Comparison of ENCODE assay signal across 15 cellular contexts in genomic region chr7:146791344-146792300, GRCh38.
A peak's percentile ranks its signal among the peaks of the same experiment; 100 is the strongest.
DNase-seq lines count a peak whose midpoint lies in the region; ATAC-seq lines count a peak whose summit lies in the region.
"Had no signal": no experiment of that assay in that cellular context is flagged by ENCODE, and none has a peak within 500 bp of the region (broad histone marks: within the 10 kb centered on the region; RNA-seq: fewer than 3 reads in every experiment).

No MANE protein-coding gene starts in this region.

- H3K27ac ChIP-seq in HUES6 (ENCODE audit: low read depth, low read length) (peak overlapping the region; percentile 82), ectodermal cell (ENCODE audit: insufficient read depth, low read depth, low read length, poor library complexity, severe bottlenecking) (peak overlapping the region; percentile 38), mesendoderm (ENCODE audit: low read depth, low read length) (no peak overlapping the region)
- H3K27ac ChIP-seq: BLaER1 had no signal

- H3K4ac ChIP-seq in mesendoderm (ENCODE audit: low read depth, low read length), result no peak overlapping the region

- no peak overlapping the region for H4K5ac ChIP-seq in mesendoderm (ENCODE audit: low read length)

- ATAC-seq in GM19035 (IDR thresholded peaks at IDR 0.05; ENCODE audit: unreplicated experiment) (no peak), HG02885 (IDR thresholded peaks at IDR 0.05; ENCODE audit: poor library complexity, unreplicated experiment) (no peak)

- no peak overlapping the region for H3K23ac ChIP-seq in mesendoderm (ENCODE audit: low read length)

- no peak overlapping the region for H2AK5ac ChIP-seq in mesendoderm (ENCODE audit: low read length)

- H3K79me2 ChIP-seq in mesendoderm (ENCODE audit: control insufficient read depth, insufficient read depth, low read length), result no peaks in the 10 kb centered on the region

- no peak overlapping the region for H3K4me2 ChIP-seq in mesendoderm (ENCODE audit: low read length)
- H3K4me2 ChIP-seq: BLaER1 had no signal

- H3K9me3 ChIP-seq in HUES6 (ENCODE audit: control insufficient read depth, insufficient read depth, low read depth, low read length) (peaks cover 19% of the 10 kb centered on the region), ectodermal cell (ENCODE audit: control insufficient read depth, low read length) (no peaks in the 10 kb centered on the region)

- H3K4me3 ChIP-seq in HUES6 (ENCODE audit: low read depth, low read length) (no peak overlapping the region; the same call in 1 of the 2 replicates), ectodermal cell (ENCODE audit: insufficient read depth, low read depth, low read length) (no peak overlapping the region), mesendoderm (ENCODE audit: low read length) (no peak overlapping the region)
- H3K4me3 ChIP-seq: BLaER1 had no signal

- no peak overlapping the region for H2BK120ac ChIP-seq in mesendoderm (ENCODE audit: low read depth, low read length)

- H3K79me1 ChIP-seq in mesendoderm (ENCODE audit: low read length), result no peaks in the 10 kb centered on the region

- no peak overlapping the region for H3K18ac ChIP-seq in mesendoderm (ENCODE audit: low read length)

- H3K4me1 ChIP-seq in HUES6 (ENCODE audit: control insufficient read depth, insufficient read depth, low read length), result peaks cover 15% of the 10 kb centered on the region
- peaks cover 17% of the 10 kb centered on the region for H3K4me1 ChIP-seq in ectodermal cell (ENCODE audit: control insufficient read depth, insufficient read depth, low read length)
- H3K4me1 ChIP-seq in mesendoderm (ENCODE audit: control insufficient read depth, low read depth, low read length), result peaks cover 3% of the 10 kb centered on the region
- H3K4me1 ChIP-seq: BLaER1 had no signal

- H3K9ac ChIP-seq in HUES6 (ENCODE audit: low read length) (peak overlapping the region; percentile 18), mesendoderm (ENCODE audit: low read length) (no peak overlapping the region)
- H3K9ac ChIP-seq: BLaER1 had no signal

- no peak overlapping the region for H3K56ac ChIP-seq in mesendoderm (ENCODE audit: low read length)

- H4K8ac ChIP-seq in mesendoderm (ENCODE audit: low read depth, low read length), result no peak overlapping the region

- H3K36me3 ChIP-seq in HUES6 (ENCODE audit: control insufficient read depth, insufficient read depth, low read length) (no peaks in the 10 kb centered on the region), ectodermal cell (ENCODE audit: control insufficient read depth, insufficient read depth, low read length) (no peaks in the 10 kb centered on the region), mesendoderm (ENCODE audit: control insufficient read depth, insufficient read depth, low read length) (no peaks in the 10 kb centered on the region)
- H3K36me3 ChIP-seq: BLaER1 had no signal

- H2BK15ac ChIP-seq in mesendoderm (replicated peaks; ENCODE audit: low read depth), result no peak overlapping the region

- no peak overlapping the region for H2BK5ac ChIP-seq in mesendoderm (ENCODE audit: low read length)

- 31% methylated on average over 7 of the region's 7 CpGs for WGBS in ectodermal cell, 2 experiments
- WGBS in mesendoderm (ENCODE audit: extremely low coverage, insufficient coverage, low lambda C conversion rate), result no CpG with 5 or more reads among the region's 7 CpGs

- DNase-seq in mesendoderm (peak; percentile 91), NCI-H2107 treated with DMSO at 0.1 percent for 48 hours (lab: John Stamatoyannopoulos, UW; ENCODE audit: unreplicated experiment) (no peak), cerebellum (ENCODE audit: low spot score) (no peak)
- DNase-seq: EL, HFFc6, Karpas-422, NCI-H1105 treated with DMSO at 0.1 percent for 48 hours, NCI-H2029, NCI-H524, RPMI8226 had no signal

- H3K27me3 ChIP-seq in HUES6 (ENCODE audit: control insufficient read depth, insufficient read depth, low read length), result no peaks in the 10 kb centered on the region
- no peaks in the 10 kb centered on the region for H3K27me3 ChIP-seq in ectodermal cell (ENCODE audit: control insufficient read depth, insufficient read depth, low read length, poor library complexity, severe bottlenecking)
- no peaks in the 10 kb centered on the region for H3K27me3 ChIP-seq in mesendoderm (ENCODE audit: insufficient read depth, low read length, poor library complexity)
- H3K27me3 ChIP-seq: BLaER1 had no signal
